In the genomic region with DNA sequence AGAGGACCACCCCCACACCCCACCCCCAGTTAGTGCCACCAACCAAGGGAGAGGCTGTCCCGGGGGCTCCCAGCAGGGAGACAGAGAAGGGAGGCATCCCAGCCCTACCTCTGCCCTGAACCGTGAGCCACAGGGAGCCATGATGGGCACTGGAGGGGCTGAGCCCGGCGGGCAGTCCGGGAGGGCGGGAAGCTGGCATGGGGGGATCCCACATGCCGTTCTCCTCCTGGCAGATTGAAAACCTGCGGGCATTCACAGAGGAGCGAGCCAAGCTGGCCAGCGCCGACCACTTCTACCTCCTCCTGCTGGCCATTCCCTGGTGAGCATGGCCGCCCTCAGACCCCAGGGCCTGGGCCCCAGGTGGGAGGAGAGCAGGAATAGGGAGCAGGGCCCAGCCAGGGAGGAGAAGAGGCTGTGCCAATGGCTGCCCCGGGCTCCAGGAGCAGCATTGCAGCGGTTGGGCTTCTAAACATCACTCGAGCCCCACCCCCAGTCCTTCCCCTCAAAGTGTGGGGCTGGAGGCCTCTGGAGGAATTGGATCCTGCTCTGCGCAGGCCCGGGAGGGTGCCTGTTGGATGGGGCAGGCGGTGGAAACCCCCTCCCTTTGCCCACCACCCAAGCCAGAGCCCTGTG, we compare ENCODE assay signal across 14 cellular contexts. TPM values are rescaled to one million over a fixed set of nuclear protein-coding genes. Genes with fewer than 3 reads are reported as not detected.
A peak's percentile ranks its signal among the peaks of the same experiment; 100 is the strongest.
DNase-seq lines count a peak whose midpoint lies in the region; ATAC-seq, FAIRE-seq and TF ChIP-seq lines count a peak whose summit lies in the region.
"Had no signal": no experiment of that assay in that cellular context is flagged by ENCODE, and none has a peak within 500 bp of the region (broad histone marks: within the 10 kb centered on the region; RNA-seq: fewer than 3 reads in every experiment).

No MANE protein-coding gene starts in this region.

- no peaks in the 10 kb centered on the region for H3K9me3 Mint-ChIP-seq in T-helper 2 cell treated with Interferon-gamma antibody and Interleukin-4, amounts not matched to agents 5 μg/mL and 100 μg/mL, for 36 hours
- H3K9me3 Mint-ChIP-seq: CD4-positive, alpha-beta memory T cell had no signal

- H2BK15ac ChIP-seq in H1 (ENCODE audit: low read length) = no peak overlapping the region

- H3K18ac ChIP-seq in H1 (ENCODE audit: extremely low read depth, low read length) = no peak overlapping the region

- ATAC-seq in Panc1 = no peak

- H3K36me3 ChIP-seq in Panc1 (ENCODE audit: control insufficient read depth, insufficient read depth, low read length) = no peaks in the 10 kb centered on the region
- peaks cover 4 to 43% (median 9%) of the 10 kb centered on the region in 4 experiments; a peak in 6 of 8 replicates for H3K36me3 ChIP-seq in H1 (ENCODE audit: control insufficient read depth in 2 of 4, insufficient read depth in 4 of 4, low read length in 3 of 4)
- peaks cover 38 to 86% (median 76%) of the 10 kb centered on the region in 4 donors for H3K36me3 ChIP-seq in esophagus muscularis mucosa

- H3K4me3 Mint-ChIP-seq in T-helper 2 cell treated with Interferon-gamma antibody and Interleukin-4, amounts not matched to agents 5 μg/mL and 100 μg/mL, for 36 hours = no peak overlapping the region
- H3K4me3 Mint-ChIP-seq: CD4-positive, alpha-beta memory T cell; GM23338 had no signal

- no peak overlapping the region for H3K9ac ChIP-seq in H1 (replicated peaks in 1 of 4; ENCODE audit: extremely low read depth in 1 of 4, low read depth in 3 of 4, low read length in 3 of 4)
- H3K9ac ChIP-seq: KMS-11 had no signal

- CTCF ChIA-PET in Panc1 (lab: Charles Lee) = no interaction called here
- CTCF ChIA-PET in H1 (lab: Charles Lee; ENCODE audit: partially characterized antibody) = interaction anchor here (0.6 to 3.8 kb wide), 27 partner anchors 9 to 425 kb away, joined by 3 to 17 read pairs (median 4); a partner anchor contains a TSS

- no peak overlapping the region for H3K4me3 ChIP-seq in Panc1 (ENCODE audit: low read depth in 2 of 2, low read length in 2 of 2)
- H3K4me3 ChIP-seq in H1 (ENCODE audit: extremely low read depth in 1 of 4, insufficient read depth in 2 of 4, low read depth in 3 of 4, low read length in 4 of 4) = no peak overlapping the region
- H3K4me3 ChIP-seq in esophagus muscularis mucosa = no peak overlapping the region
- H3K4me3 ChIP-seq: BLaER1 treated with 17β-estradiol and CSF1 and Interleukin-3, amounts not matched to agents 10 nM and 100 nM; GM23338 had no signal

- H4K5ac ChIP-seq in H1 (ENCODE audit: insufficient read length, low read depth, low read length) = no peak overlapping the region

- H2BK120ac ChIP-seq in H1 (replicated peaks; ENCODE audit: low read depth, low read length) = no peak overlapping the region

- no peak overlapping the region for H2AK5ac ChIP-seq in H1 (ENCODE audit: low read depth, low read length)

- no peak overlapping the region for H2BK5ac ChIP-seq in H1 (ENCODE audit: low read depth, low read length)

- H4K20me1 ChIP-seq in H1 (replicated peaks in 1 of 2; ENCODE audit: control insufficient read depth in 1 of 2, insufficient read depth in 2 of 2, low read length in 2 of 2) = peaks cover 0 to 20% of the 10 kb centered on the region in 2 experiments

- H3K23me2 ChIP-seq in H1 (ENCODE audit: low read depth, low read length) = no peaks in the 10 kb centered on the region

- H3K27ac Mint-ChIP-seq in T-helper 2 cell treated with Interferon-gamma antibody and Interleukin-4, amounts not matched to agents 5 μg/mL and 100 μg/mL, for 36 hours = no peak overlapping the region
- H3K27ac Mint-ChIP-seq: GM23338 had no signal

- no peak overlapping the region for H3K56ac ChIP-seq in H1 (replicated peaks; ENCODE audit: insufficient read length, low read depth, low read length)

- no peak overlapping the region for H4K91ac ChIP-seq in H1 (replicated peaks; ENCODE audit: insufficient read length, low read length)

- H3K4me1 ChIP-seq in Panc1 (ENCODE audit: control insufficient read depth, insufficient read depth, low read length) (peaks cover 40% of the 10 kb centered on the region), H1 (replicated peaks in 1 of 4; ENCODE audit: control insufficient read depth in 3 of 4, insufficient read depth in 4 of 4, low read length in 3 of 4) (peaks cover 0 to 15% (median 13%) of the 10 kb centered on the region in 4 experiments; a peak in 5 of 7 replicates), esophagus muscularis mucosa (peaks cover 11 to 31% (median 20%) of the 10 kb centered on the region in 4 donors)
- H3K4me1 ChIP-seq: Caco-2 had no signal

- no peaks in the 10 kb centered on the region for H3K79me2 ChIP-seq in H1 (ENCODE audit: control insufficient read depth in 1 of 2, insufficient read depth in 2 of 2, low read length in 2 of 2)

- no peak overlapping the region for H2BK20ac ChIP-seq in H1 (ENCODE audit: low read length)

- H3K4me1 Mint-ChIP-seq in T-helper 2 cell treated with Interferon-gamma antibody and Interleukin-4, amounts not matched to agents 5 μg/mL and 100 μg/mL, for 36 hours (ENCODE audit: low read depth) = peaks cover 2% of the 10 kb centered on the region

- TF ChIP-seq CTCF in Panc1 (IDR thresholded peaks at IDR 0.05) (no peak), H1 (IDR thresholded peaks at IDR 0.05; ENCODE audit: control extremely low read depth in 1 of 3, insufficient read depth in 1 of 3, low read depth in 1 of 3, low read length in 3 of 3) (no peak), esophagus muscularis mucosa (IDR thresholded peaks at IDR 0.05) (no peak)

- no peak for TF ChIP-seq EP300 in H1 (IDR thresholded peaks at IDR 0.05; ENCODE audit: borderline replicate concordance in 1 of 2, low read depth in 2 of 2, low read length in 2 of 2)
- TF ChIP-seq EP300 in esophagus muscularis mucosa (IDR thresholded peaks at IDR 0.05) = no peak

- DNase-seq in ELF-1 (ENCODE audit: low read depth, low spot score) (peak; percentile 90), Panc1 (ENCODE audit: low read depth, low spot score) (no peak), H1 (ENCODE audit: low read depth in 1 of 2, low spot score in 2 of 2) (no peak), esophagus muscularis mucosa (ENCODE audit: extremely low spot score) (no peak)
- DNase-seq in stimulated activated CD4-positive, alpha-beta T cell treated with anti-CD3 and anti-CD28 coated beads, Interleukin-2, amount 100 ng/mL, for 48 hours = no peak
- no peak for DNase-seq in T-helper 2 cell treated with Interferon-gamma antibody and Interleukin-4, amounts not matched to agents 5 μg/mL and 100 μg/mL, for 36 hours (ENCODE audit: low spot score)
- DNase-seq: HCEC 1CT had no signal

- peak overlapping the region; percentile 72 for H3K27ac ChIP-seq in Panc1 (ENCODE audit: low read length)
- H3K27ac ChIP-seq in H1 (ENCODE audit: low read depth, low read length) = no peak overlapping the region
- peak overlapping the region; percentile 60 for H3K27ac ChIP-seq in temporal lobe (ENCODE audit: low read depth, low read length)
- no peak overlapping the region for H3K27ac ChIP-seq in esophagus muscularis mucosa (replicated peaks in 1 of 4)
- H3K27ac ChIP-seq: KMS-11 had no signal

- H3K9me3 ChIP-seq in Panc1 (ENCODE audit: control insufficient read depth, insufficient read depth, low read depth, low read length) (no peaks in the 10 kb centered on the region), H1 (ENCODE audit: insufficient read depth in 2 of 2, low read depth in 1 of 2, low read length in 1 of 2) (peaks cover under 1 to 2% of the 10 kb centered on the region in 2 experiments; a peak in 3 of 4 replicates), esophagus muscularis mucosa (no peaks in the 10 kb centered on the region)
- H3K9me3 ChIP-seq: BLaER1 treated with 17β-estradiol and CSF1 and Interleukin-3, amounts not matched to agents 10 nM and 100 nM; Caco-2 had no signal

- no peaks in the 10 kb centered on the region for H3K27me3 ChIP-seq in Panc1 (ENCODE audit: control insufficient read depth, insufficient read depth, low read length)
- no peaks in the 10 kb centered on the region for H3K27me3 ChIP-seq in H1 (replicated peaks in 1 of 4; ENCODE audit: control insufficient read depth in 3 of 4, extremely low read depth in 1 of 4, insufficient read depth in 3 of 4, low read length in 3 of 4)
- H3K27me3 ChIP-seq in esophagus muscularis mucosa = no peaks in the 10 kb centered on the region
- H3K27me3 ChIP-seq: BLaER1 treated with 17β-estradiol and CSF1 and Interleukin-3, amounts not matched to agents 10 nM and 100 nM had no signal

- no peak overlapping the region for H3K23ac ChIP-seq in H1 (ENCODE audit: insufficient read length)

- no peak overlapping the region for H2AFZ ChIP-seq in H1 (ENCODE audit: low read length)
- H2AFZ ChIP-seq: GM23338 had no signal

- in situ Hi-C loops in Panc1 (cut with HindIII; ENCODE audit: low pct_unique_long_range_greater_than_20kb, low sequenced_read_pairs) = no loop called here

- 83% methylated on average over 10 of the region's 18 CpGs; no CpG with 5 or more reads in 1 of the 2 experiments for WGBS in H1 (ENCODE audit: extremely low coverage in 1 of 2, insufficient coverage in 1 of 2, insufficient read length in 1 of 2, insufficient replicate concordance in 2 of 2, low coverage in 1 of 2, low lambda C conversion rate in 2 of 2, missing lambda C conversion rate in 1 of 2), 2 experiments
- 68% methylated on average over 12 of the region's 18 CpGs for WGBS in esophagus muscularis mucosa

- H3K36me3 Mint-ChIP-seq in T-helper 2 cell treated with Interferon-gamma antibody and Interleukin-4, amounts not matched to agents 5 μg/mL and 100 μg/mL, for 36 hours (ENCODE audit: low read depth) = peaks cover 9% of the 10 kb centered on the region

- intact Hi-C loops in Panc1 (cut with micrococcal nuclease; ENCODE audit: unreplicated experiment) (loop anchor here (5.0 kb wide), 1 partner anchor 57 kb away; no protein-coding TSS in a partner anchor), esophagus muscularis mucosa (cut with DNase I) (loop anchor here (5.0 kb wide), 1 partner anchor 42 kb away; no protein-coding TSS in a partner anchor)

- TF ChIP-seq RAD21 in H1 (IDR thresholded peaks at IDR 0.05 in 1 of 2, conservative IDR thresholded peaks at IDR 0.05 in 1 of 2; ENCODE audit: low read depth in 2 of 2, low read length in 2 of 2) = no peak

- no peak for FAIRE-seq in H1 (lab: Jason Lieb, UNC)
- FAIRE-seq: RCC 7860 had no signal

- no peak overlapping the region for H3K14ac ChIP-seq in H1 (ENCODE audit: insufficient read length)

- no peak overlapping the region for H3K4ac ChIP-seq in H1 (replicated peaks; ENCODE audit: insufficient read length, low read depth, low read length)

- POLR2A ChIA-PET in Panc1 (lab: Charles Lee) = no interaction called here
- POLR2A ChIA-PET in H1 (lab: Charles Lee; ENCODE audit: partially characterized antibody) = interaction anchor here (0.6 to 1.5 kb wide), 7 partner anchors 12 to 51 kb away, joined by 3 to 6 read pairs (median 3); no protein-coding TSS in a partner anchor

- H4K8ac ChIP-seq in H1 (ENCODE audit: extremely low read depth, insufficient read depth, low read length) = peak overlapping the region; percentile 9

- H3K79me1 ChIP-seq in H1 (ENCODE audit: low read depth, low read length) = no peaks in the 10 kb centered on the region; the same call in 1 of the 2 replicates

- no peaks in the 10 kb centered on the region for H3K27me3 Mint-ChIP-seq in T-helper 2 cell treated with Interferon-gamma antibody and Interleukin-4, amounts not matched to agents 5 μg/mL and 100 μg/mL, for 36 hours (ENCODE audit: low read depth)
- H3K27me3 Mint-ChIP-seq: CD4-positive, alpha-beta memory T cell had no signal

- BruUV-seq in Panc1 (replicated peaks; lab: Mats Ljungman, UMichigan) = no TSS peak

- H3K4me2 ChIP-seq in H1 (ENCODE audit: insufficient read depth in 1 of 2, low read depth in 2 of 2, low read length in 2 of 2) = no peak overlapping the region
- H3K4me2 ChIP-seq: GM23338, KMS-11 had no signal

- H2BK12ac ChIP-seq in H1 (ENCODE audit: low read depth, low read length) = no peak overlapping the region

- TF ChIP-seq POLR2A in H1 (IDR thresholded peaks at IDR 0.05; ENCODE audit: control extremely low read depth in 1 of 2, low read depth in 2 of 2, low read length in 2 of 2) = no peak
- TF ChIP-seq POLR2A in esophagus muscularis mucosa (IDR thresholded peaks at IDR 0.05; ENCODE audit: low read depth) = no peak

RNA-seq across cellular contexts. Expression of a gene that starts 14.5 kb away (rescaled TPM):
- 9.4 TPM for total RNA-seq in Panc1 (2021; ENCODE audit: unreplicated experiment)
- 15.6 TPM for polyA plus RNA-seq in Panc1 (2012; ENCODE audit: insufficient read length)
- 7.9 and 8.9 TPM in 2 replicates for total RNA-seq in H1 (2021; fragmentation: NEBNext Ultra II Directional; extraction: Animal tissue kit (Norgen Biotek cat#: 25700))
- polyA plus RNA-seq in H1 (2011; rRNA removed) = 7.1 and 9.4 TPM in 2 replicates
- 12.8 TPM for polyA plus RNA-seq in H1 (2011; cell fraction: cytosol; rRNA removed)
- polyA plus RNA-seq in H1 (2011; cell fraction: nucleus; rRNA removed) = 43.4 TPM
- polyA plus RNA-seq in H1 (2012, experiment 1 of 2) = 8.2 to 15.0 TPM (median 11.8 TPM) in 4 replicates
- polyA plus RNA-seq in H1 (2012, experiment 2 of 2) = 9.8 TPM
- polyA plus RNA-seq in H1 (2013, experiment 1 of 2) = 6.2 TPM
- 5.8 TPM for polyA plus RNA-seq in H1 (2013, experiment 2 of 2)
- polyA minus RNA-seq in H1 (2011; rRNA and poly(A)+ RNA removed) = 3.2 and 7.1 TPM in 2 replicates
- 2.6 TPM for polyA minus RNA-seq in H1 (2011; cell fraction: cytosol; rRNA and poly(A)+ RNA removed)
- 11.0 TPM for polyA minus RNA-seq in H1 (2011; cell fraction: nucleus; rRNA and poly(A)+ RNA removed)
- total RNA-seq in temporal lobe = 2.0 TPM
- total RNA-seq in esophagus muscularis mucosa = 1 to 10 TPM; 4.3 to 7.9 (median 5.7) TPM

RNA-seq across cellular contexts. Expression of a gene that starts 20.1 kb away (rescaled TPM):
- total RNA-seq in Panc1 (2021; ENCODE audit: unreplicated experiment) (195 TPM), temporal lobe (15.0 TPM), esophagus muscularis mucosa (100 to 1,000 TPM in 1 of 4 donors, 10 to 100 TPM in 3; 51.5 to 129 (median 66.7) TPM)
- 179 TPM for polyA plus RNA-seq in Panc1 (2012; ENCODE audit: insufficient read length)
- 54.0 and 59.5 TPM in 2 replicates for total RNA-seq in H1 (2021; fragmentation: NEBNext Ultra II Directional; extraction: Animal tissue kit (Norgen Biotek cat#: 25700))
- polyA plus RNA-seq in H1 (2011; rRNA removed) = 29.1 and 42.3 TPM in 2 replicates
- polyA plus RNA-seq in H1 (2011; cell fraction: cytosol; rRNA removed) = 28.5 TPM
- polyA plus RNA-seq in H1 (2011; cell fraction: nucleus; rRNA removed) = 143 TPM
- polyA plus RNA-seq in H1 (2012, experiment 1 of 2) = 27.3 to 49.9 TPM (median 47.0 TPM) in 4 replicates
- 33.6 TPM for polyA plus RNA-seq in H1 (2012, experiment 2 of 2)
- 36.0 TPM for polyA plus RNA-seq in H1 (2013, experiment 1 of 2)
- polyA plus RNA-seq in H1 (2013, experiment 2 of 2) = 32.6 TPM
- 12.8 and 15.1 TPM in 2 replicates for polyA minus RNA-seq in H1 (2011; rRNA and poly(A)+ RNA removed)
- 22.1 TPM for polyA minus RNA-seq in H1 (2011; cell fraction: cytosol; rRNA and poly(A)+ RNA removed)
- polyA minus RNA-seq in H1 (2011; cell fraction: nucleus; rRNA and poly(A)+ RNA removed) = 27.8 TPM

RNA-seq across cellular contexts. Expression of a gene that starts 43.4 kb away (rescaled TPM):
- 100 TPM for total RNA-seq in Panc1 (2021; ENCODE audit: unreplicated experiment)
- polyA plus RNA-seq in Panc1 (2012; ENCODE audit: insufficient read length) = 184 TPM
- total RNA-seq in H1 (2021; fragmentation: NEBNext Ultra II Directional; extraction: Animal tissue kit (Norgen Biotek cat#: 25700)) = 123 and 135 TPM in 2 replicates
- 517 and 589 TPM in 2 replicates for polyA plus RNA-seq in H1 (2011; rRNA removed)
- 330 TPM for polyA plus RNA-seq in H1 (2011; cell fraction: cytosol; rRNA removed)
- polyA plus RNA-seq in H1 (2011; cell fraction: nucleus; rRNA removed) = 307 TPM
- polyA plus RNA-seq in H1 (2012, experiment 1 of 2) = 85.5 to 181 TPM (median 172 TPM) in 4 replicates
- 271 TPM for polyA plus RNA-seq in H1 (2012, experiment 2 of 2)
- polyA plus RNA-seq in H1 (2013, experiment 1 of 2) = 207 TPM
- polyA plus RNA-seq in H1 (2013, experiment 2 of 2) = 187 TPM
- 23.9 and 34.6 TPM in 2 replicates for polyA minus RNA-seq in H1 (2011; rRNA and poly(A)+ RNA removed)
- 70.6 TPM for polyA minus RNA-seq in H1 (2011; cell fraction: cytosol; rRNA and poly(A)+ RNA removed)
- 52.2 TPM for polyA minus RNA-seq in H1 (2011; cell fraction: nucleus; rRNA and poly(A)+ RNA removed)
- total RNA-seq in temporal lobe = 15.0 TPM
- 100 to 1,000 TPM; 207 to 324 (median 290) TPM for total RNA-seq in esophagus muscularis mucosa

Comparison
In these comparisons a context has a peak if more than half of its experiments do, and no peak if none do; other contexts are left out.
1. H3K27ac ChIP-seq: peak in Panc1 (single experiment) and temporal lobe (single experiment); none in H1 (single experiment) and esophagus muscularis mucosa (0 of 4).